ENCODE assay signal across 9 cellular contexts in the genomic region with DNA sequence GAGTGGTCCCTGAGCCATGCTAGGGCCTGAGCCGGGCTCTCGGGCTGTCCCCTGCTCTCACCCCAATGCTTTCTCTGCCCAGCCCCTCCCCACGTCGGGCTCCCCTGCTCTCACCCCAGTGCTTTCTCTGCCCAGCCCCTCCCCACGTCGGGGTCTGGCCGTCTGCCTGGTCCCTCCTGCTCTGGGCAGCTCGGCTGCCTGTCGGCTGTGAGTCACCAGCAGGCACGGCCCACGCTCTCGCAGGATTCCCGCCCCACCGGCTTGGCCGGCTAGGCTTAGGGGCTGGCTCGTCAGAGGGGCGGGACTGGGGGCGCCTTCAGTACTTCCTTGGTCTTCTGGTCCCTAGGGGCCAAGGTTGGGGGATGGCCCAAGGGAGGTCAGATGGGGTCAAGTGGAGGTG. TPM values are rescaled to one million over a fixed set of nuclear protein-coding genes. Genes with fewer than 3 reads are reported as not detected.
DNase-seq lines count a peak whose midpoint lies in the region; ATAC-seq, FAIRE-seq and TF ChIP-seq lines count a peak whose summit lies in the region.
"Had no signal": no experiment of that assay in that cellular context is flagged by ENCODE, and none has a peak within 500 bp of the region (broad histone marks: within the 10 kb centered on the region; RNA-seq: fewer than 3 reads in every experiment).

No MANE protein-coding gene starts in this region.

- H2BK5ac ChIP-seq in mesenchymal stem cell (ENCODE audit: low read depth, low read length, poor library complexity, severe bottlenecking): no peak overlapping the region

- H3K23ac ChIP-seq in mesenchymal stem cell (ENCODE audit: low read length in 2 of 2): no peak overlapping the region

- H3K79me1 ChIP-seq in mesenchymal stem cell (replicated peaks; ENCODE audit: low read length, poor library complexity, severe bottlenecking): peaks cover 36% of the 10 kb centered on the region

- ATAC-seq in natural killer cell: no peak
- ATAC-seq in natural killer cell treated with Interleukin-12 subunit alpha and Interleukin-12 subunit beta and Interleukin-15 and Interleukin-18, amount 100 ng/mL, for 72 hours: no peak
- peak; percentile 81 for ATAC-seq in aorta (ENCODE audit: low FRiP score)
- no peak for ATAC-seq in GM18873 (IDR thresholded peaks at IDR 0.05; ENCODE audit: low FRiP score, unreplicated experiment)
- no peak for ATAC-seq in GM21717 (IDR thresholded peaks at IDR 0.05; ENCODE audit: unreplicated experiment)

- FAIRE-seq in endothelial cell of umbilical vein (lab: Jason Lieb, UNC): peak; percentile 62

- H3K27ac Mint-ChIP-seq in natural killer cell (no peak overlapping the region), glutamatergic neuron (ENCODE audit: unreplicated experiment) (no peak overlapping the region)
- H3K27ac Mint-ChIP-seq in natural killer cell treated with Interleukin-12 subunit alpha and Interleukin-12 subunit beta and Interleukin-15 and Interleukin-18, amount 100 ng/mL, for 72 hours: no peak overlapping the region

- 34% methylated on average over 18 of the region's 18 CpGs for WGBS in mesenchymal stem cell
- WGBS in aorta, 2 donors: 1 to 6% methylated on average over 18 of the region's 18 CpGs

- dilution Hi-C loops in endothelial cell of umbilical vein (cut with MboI; ENCODE audit: extremely low pct_ligation_motif_present, low sequenced_read_pairs): no loop called here

- peaks cover 9% of the 10 kb centered on the region for H3K36me3 Mint-ChIP-seq in natural killer cell
- no peaks in the 10 kb centered on the region for H3K36me3 Mint-ChIP-seq in natural killer cell treated with Interleukin-12 subunit alpha and Interleukin-12 subunit beta and Interleukin-15 and Interleukin-18, amount 100 ng/mL, for 72 hours
- peaks cover 16% of the 10 kb centered on the region for H3K36me3 Mint-ChIP-seq in glutamatergic neuron (ENCODE audit: unreplicated experiment)

- H3K4ac ChIP-seq in mesenchymal stem cell (ENCODE audit: low read depth in 1 of 2, low read length in 2 of 2): no peak overlapping the region

- peaks cover 12 to 16% of the 10 kb centered on the region in 2 donors for H3K27me3 Mint-ChIP-seq in natural killer cell (ENCODE audit: low read depth in 2 of 2)
- peaks cover 8 to 17% of the 10 kb centered on the region in 2 donors for H3K27me3 Mint-ChIP-seq in natural killer cell treated with Interleukin-12 subunit alpha and Interleukin-12 subunit beta and Interleukin-15 and Interleukin-18, amount 100 ng/mL, for 72 hours
- peaks cover 12% of the 10 kb centered on the region for H3K27me3 Mint-ChIP-seq in glutamatergic neuron (ENCODE audit: unreplicated experiment)

- no peak for TF ChIP-seq CTCF in natural killer cell (IDR thresholded peaks at IDR 0.05)
- no peak for TF ChIP-seq CTCF in endothelial cell of umbilical vein (IDR thresholded peaks at IDR 0.05; ENCODE audit: extremely low read depth in 1 of 2, insufficient read depth in 1 of 2, low read depth in 1 of 2, low read length in 2 of 2)
- no peak for TF ChIP-seq CTCF in glutamatergic neuron (IDR thresholded peaks at IDR 0.05; ENCODE audit: partially characterized antibody, unreplicated experiment)

- H2BK120ac ChIP-seq in mesenchymal stem cell (ENCODE audit: low read depth, low read length): no peak overlapping the region

- H3K79me2 ChIP-seq in endothelial cell of umbilical vein (ENCODE audit: control insufficient read depth, insufficient read depth, low read length): peaks cover 47% of the 10 kb centered on the region

- H4K20me1 ChIP-seq in endothelial cell of umbilical vein (replicated peaks; ENCODE audit: control insufficient read depth, extremely low read depth, insufficient read depth, low read length): no peaks in the 10 kb centered on the region

- no peak overlapping the region for H4K91ac ChIP-seq in mesenchymal stem cell (ENCODE audit: low read length)

- POLR2A ChIA-PET in endothelial cell of umbilical vein (lab: Charles Lee): no interaction called here

- no peak overlapping the region for H3K14ac ChIP-seq in mesenchymal stem cell (ENCODE audit: low read length in 2 of 2)

- no peak overlapping the region for H3K18ac ChIP-seq in mesenchymal stem cell (ENCODE audit: low read depth in 1 of 2, low read length in 2 of 2)

- H3K36me3 ChIP-seq in endothelial cell of umbilical vein (ENCODE audit: control insufficient read depth in 2 of 2, extremely low read depth in 1 of 2, insufficient read depth in 2 of 2, low read length in 2 of 2): peaks cover 5 to 21% of the 10 kb centered on the region in 2 experiments
- peaks cover 0 to 35% of the 10 kb centered on the region in 2 experiments for H3K36me3 ChIP-seq in mesenchymal stem cell (ENCODE audit: control insufficient read depth in 1 of 2, insufficient read depth in 2 of 2, low read depth in 1 of 2, low read length in 2 of 2)
- no peaks in the 10 kb centered on the region for H3K36me3 ChIP-seq in aorta (ENCODE audit: control insufficient read depth in 1 of 2, insufficient read depth in 2 of 2, low read length in 1 of 2)

- intact Hi-C loops in natural killer cell (cut with micrococcal nuclease) (no loop called here), endothelial cell of umbilical vein (cut with micrococcal nuclease) (no loop called here), aorta (cut with DNase I) (loop anchor here in 1 of 2 donors (5.0 kb wide), 1 partner anchor 55 kb away; a partner anchor contains a TSS)

- no peak overlapping the region for H2AK5ac ChIP-seq in mesenchymal stem cell (ENCODE audit: low read length, severe bottlenecking)

- H3K4me3 Mint-ChIP-seq in natural killer cell (peak overlapping the region; percentile 55), glutamatergic neuron (ENCODE audit: unreplicated experiment) (no peak overlapping the region)
- H3K4me3 Mint-ChIP-seq in natural killer cell treated with Interleukin-12 subunit alpha and Interleukin-12 subunit beta and Interleukin-15 and Interleukin-18, amount 100 ng/mL, for 72 hours: no peak overlapping the region

- H3K4me1 ChIP-seq in endothelial cell of umbilical vein (ENCODE audit: control insufficient read depth, extremely low read depth, insufficient read depth, low read length) (peaks cover 29% of the 10 kb centered on the region), mesenchymal stem cell (ENCODE audit: control insufficient read depth, insufficient read depth, low read depth, low read length) (peaks cover 44% of the 10 kb centered on the region), aorta (ENCODE audit: control insufficient read depth in 1 of 2, insufficient read depth in 2 of 2, low read length in 2 of 2) (no peaks in the 10 kb centered on the region)

- H3K9me3 ChIP-seq in endothelial cell of umbilical vein (replicated peaks; ENCODE audit: control insufficient read depth, insufficient read depth, low read length) (no peaks in the 10 kb centered on the region), mesenchymal stem cell (ENCODE audit: control insufficient read depth, low read length) (no peaks in the 10 kb centered on the region), aorta (ENCODE audit: control insufficient read depth, low read length) (no peaks in the 10 kb centered on the region)

- H3K27ac ChIP-seq in endothelial cell of umbilical vein (ENCODE audit: insufficient read depth, low read depth, low read length) (no peak overlapping the region), mesenchymal stem cell (ENCODE audit: low read length, poor library complexity, severe bottlenecking) (no peak overlapping the region), aorta (ENCODE audit: low read depth in 1 of 2, low read length in 2 of 2) (no peak overlapping the region)

- H3K9me3 Mint-ChIP-seq in natural killer cell (peaks cover 0 to 4% of the 10 kb centered on the region in 2 donors), glutamatergic neuron (ENCODE audit: unreplicated experiment) (peaks cover 11% of the 10 kb centered on the region)
- H3K9me3 Mint-ChIP-seq in natural killer cell treated with Interleukin-12 subunit alpha and Interleukin-12 subunit beta and Interleukin-15 and Interleukin-18, amount 100 ng/mL, for 72 hours: no peaks in the 10 kb centered on the region

- no peak overlapping the region for H2AFZ ChIP-seq in endothelial cell of umbilical vein (ENCODE audit: low read depth, low read length)
- no peak overlapping the region for H2AFZ ChIP-seq in mesenchymal stem cell (ENCODE audit: low read depth, low read length)

- DNase-seq in natural killer cell (no peak), endothelial cell of umbilical vein (ENCODE audit: low read depth, low spot score) (peak; percentile 67), mesenchymal stem cell (peak; percentile 67), aorta (peak; percentile 83 to 95), glutamatergic neuron (no peak)
- no peak for DNase-seq in natural killer cell treated with Interleukin-12 subunit alpha and Interleukin-12 subunit beta and Interleukin-15 and Interleukin-18, amount 100 ng/mL, for 72 hours (ENCODE audit: low spot score)

- peaks cover 5 to 14% of the 10 kb centered on the region in 2 donors for H3K4me1 Mint-ChIP-seq in natural killer cell
- H3K4me1 Mint-ChIP-seq in natural killer cell treated with Interleukin-12 subunit alpha and Interleukin-12 subunit beta and Interleukin-15 and Interleukin-18, amount 100 ng/mL, for 72 hours (ENCODE audit: low read depth in 2 of 2): peaks cover 8% of the 10 kb centered on the region in 2 donors
- H3K4me1 Mint-ChIP-seq in glutamatergic neuron (ENCODE audit: low read depth, unreplicated experiment): no peaks in the 10 kb centered on the region

- H3K9me1 ChIP-seq in endothelial cell of umbilical vein (replicated peaks; ENCODE audit: control insufficient read depth, extremely low read depth, insufficient read depth, low read length): no peaks in the 10 kb centered on the region

- CTCF ChIA-PET in endothelial cell of umbilical vein (lab: Charles Lee): interaction anchor here (0.9 kb wide), 1 partner anchor 14 kb away, joined by 4 read pairs; no protein-coding TSS in a partner anchor

- H2BK15ac ChIP-seq in mesenchymal stem cell (ENCODE audit: low read depth, poor library complexity, severe bottlenecking): no peak overlapping the region

- no peak overlapping the region for H3K4me2 ChIP-seq in endothelial cell of umbilical vein (ENCODE audit: insufficient read depth, low read length)
- no peak overlapping the region for H3K4me2 ChIP-seq in mesenchymal stem cell (ENCODE audit: low read length, poor library complexity, severe bottlenecking)

- no peak for TF ChIP-seq POLR2A in endothelial cell of umbilical vein (IDR thresholded peaks at IDR 0.05; ENCODE audit: low read depth, low read length)

- no peak overlapping the region for H2BK12ac ChIP-seq in mesenchymal stem cell (ENCODE audit: low read length in 2 of 2)

- H3K9ac ChIP-seq in endothelial cell of umbilical vein (replicated peaks; ENCODE audit: extremely low read depth, insufficient read depth, low read length): no peak overlapping the region
- H3K9ac ChIP-seq in mesenchymal stem cell (ENCODE audit: low read length): no peak overlapping the region

- BruUV-seq in endothelial cell of umbilical vein (replicated peaks; lab: Mats Ljungman, UMichigan): no TSS peak

- H3K4me3 ChIP-seq in endothelial cell of umbilical vein (replicated peaks in 1 of 3; ENCODE audit: insufficient read depth in 1 of 3, low read depth in 1 of 3, low read length in 3 of 3) (no peak overlapping the region), mesenchymal stem cell (ENCODE audit: insufficient read depth in 1 of 2, low read depth in 1 of 2, low read length in 2 of 2) (peak overlapping the region in 1 of 2 experiments; percentile 28), aorta (ENCODE audit: low read length in 2 of 2) (no peak overlapping the region)
- H3K4me3 ChIP-seq: tibial artery had no signal

- H3K27me3 ChIP-seq in endothelial cell of umbilical vein (ENCODE audit: control insufficient read depth in 2 of 2, insufficient read depth in 2 of 2, low read length in 2 of 2) (no peaks in the 10 kb centered on the region), mesenchymal stem cell (ENCODE audit: control insufficient read depth in 1 of 2, insufficient read depth in 1 of 2, low read length in 2 of 2) (no peaks in the 10 kb centered on the region), aorta (ENCODE audit: control insufficient read depth in 1 of 2, insufficient read depth in 2 of 2, low read length in 1 of 2) (no peaks in the 10 kb centered on the region)

- H4K8ac ChIP-seq in mesenchymal stem cell (ENCODE audit: low read length): no peak overlapping the region

RNA-seq across cellular contexts. Expression of a gene that starts 3.3 kb away (rescaled TPM):
- 10 to 100 TPM; 11.0 to 23.7 (median 19.6) TPM for total RNA-seq in natural killer cell
- total RNA-seq in natural killer cell treated with Interleukin-12 subunit alpha and Interleukin-12 subunit beta and Interleukin-15 and Interleukin-18, amount 100 ng/mL, for 72 hours: 1 to 10 TPM; 1.0 to 2.2 TPM
- 52.4 and 76.0 TPM in 2 replicates for total RNA-seq in endothelial cell of umbilical vein
- 95.5 and 132 TPM in 2 replicates for polyA plus RNA-seq in endothelial cell of umbilical vein
- 53.7 and 82.1 TPM in 2 replicates for polyA plus RNA-seq in endothelial cell of umbilical vein (2011; cell fraction: cytosol; rRNA removed)
- 43.5 and 57.1 TPM in 2 replicates for polyA plus RNA-seq in endothelial cell of umbilical vein (2011; cell fraction: nucleus; rRNA removed)
- 42.0 and 58.4 TPM in 2 replicates for polyA plus RNA-seq in endothelial cell of umbilical vein (2012)
- 43.6 and 49.1 TPM in 2 replicates for polyA minus RNA-seq in endothelial cell of umbilical vein
- 11.2 TPM for polyA minus RNA-seq in endothelial cell of umbilical vein (2011; cell fraction: cytosol; rRNA and poly(A)+ RNA removed)
- polyA minus RNA-seq in endothelial cell of umbilical vein (2011; cell fraction: nucleus; rRNA and poly(A)+ RNA removed): 10.4 and 18.2 TPM in 2 replicates
- polyA plus RNA-seq in mesenchymal stem cell (2013, experiment 1 of 2): 16.6 TPM
- 17.5 TPM for polyA plus RNA-seq in mesenchymal stem cell (2013, experiment 2 of 2)
- 10 to 100 TPM in 1 of 2 donors, 1 to 10 TPM in 1; 6.3 to 11.6 TPM for total RNA-seq in aorta
- polyA plus RNA-seq in aorta: 1 to 10 TPM; 3.1 to 4.7 TPM
- 13.8 TPM for total RNA-seq in glutamatergic neuron (ENCODE audit: unreplicated experiment)

RNA-seq across cellular contexts. Expression of a gene that starts 53.4 kb away (rescaled TPM):
- total RNA-seq in natural killer cell (100 to 1,000 TPM; 110 to 140 (median 135) TPM), endothelial cell of umbilical vein (236 and 286 TPM in 2 replicates), aorta (100 to 1,000 TPM; 101 to 142 TPM), glutamatergic neuron (ENCODE audit: unreplicated experiment) (347 TPM)
- total RNA-seq in natural killer cell treated with Interleukin-12 subunit alpha and Interleukin-12 subunit beta and Interleukin-15 and Interleukin-18, amount 100 ng/mL, for 72 hours: 100 to 1,000 TPM; 110 to 169 TPM
- polyA plus RNA-seq in endothelial cell of umbilical vein (715 and 879 TPM in 2 replicates), aorta (100 to 1,000 TPM in 1 of 2 donors, 10 to 100 TPM in 1; 85.1 to 261 TPM)
- 471 and 517 TPM in 2 replicates for polyA plus RNA-seq in endothelial cell of umbilical vein (2011; cell fraction: cytosol; rRNA removed)
- 987 and 1,149 TPM in 2 replicates for polyA plus RNA-seq in endothelial cell of umbilical vein (2011; cell fraction: nucleus; rRNA removed)
- 309 and 348 TPM in 2 replicates for polyA plus RNA-seq in endothelial cell of umbilical vein (2012)
- polyA minus RNA-seq in endothelial cell of umbilical vein: 491 and 545 TPM in 2 replicates
- polyA minus RNA-seq in endothelial cell of umbilical vein (2011; cell fraction: cytosol; rRNA and poly(A)+ RNA removed): 48.3 TPM
- 226 and 241 TPM in 2 replicates for polyA minus RNA-seq in endothelial cell of umbilical vein (2011; cell fraction: nucleus; rRNA and poly(A)+ RNA removed)
- polyA plus RNA-seq in mesenchymal stem cell (2013, experiment 1 of 2): 86.3 TPM
- polyA plus RNA-seq in mesenchymal stem cell (2013, experiment 2 of 2): 82.9 TPM

Comparison
In these comparisons a context has a peak if more than half of its experiments do, and no peak if none do; other contexts are left out.
1. DNase-seq: peak in endothelial cell of umbilical vein (single experiment), mesenchymal stem cell (single experiment) and aorta (2 of 2); none in natural killer cell (single experiment), natural killer cell treated with Interleukin-12 subunit alpha and Interleukin-12 subunit beta and Interleukin-15 and Interleukin-18, amount 100 ng/mL, for 72 hours (single experiment) and glutamatergic neuron (single experiment).